ENCODE assay signal across 21 cellular contexts in genomic region chr6:122025104-122025503, GRCh38.
A peak's percentile ranks its signal among the peaks of the same experiment; 100 is the strongest.
DNase-seq lines count a peak whose midpoint lies in the region; ATAC-seq, FAIRE-seq and TF ChIP-seq lines count a peak whose summit lies in the region.
"Had no signal": no experiment of that assay in that cellular context is flagged by ENCODE, and none has a peak within 500 bp of the region (broad histone marks: within the 10 kb centered on the region; RNA-seq: fewer than 3 reads in every experiment).

No MANE protein-coding gene starts in this region.

- H3K4me3 ChIP-seq in mammary epithelial cell (replicated peaks in 1 of 3; ENCODE audit: insufficient read depth in 1 of 3, low read depth in 2 of 3, low read length in 3 of 3), result no peak overlapping the region
- H3K4me3 ChIP-seq in breast epithelium, result no peak overlapping the region
- H3K4me3 ChIP-seq in bronchial epithelial cell (ENCODE audit: low read depth, low read length), result no peak overlapping the region
- H3K4me3 ChIP-seq in smooth muscle cell, result no peak overlapping the region
- H3K4me3 ChIP-seq in upper lobe of right lung, result no peak overlapping the region
- H3K4me3 ChIP-seq: BLaER1, GM23248 had no signal

- DNase-seq in mammary epithelial cell, result peak; percentile 79
- DNase-seq in breast epithelium (ENCODE audit: low spot score in 2 of 2), result no peak
- DNase-seq in bronchial epithelial cell (ENCODE audit: low read depth), result peak; percentile 55
- peak; percentile 80 to 93 for DNase-seq in foreskin keratinocyte
- no peak for DNase-seq in smooth muscle cell (lab: John Stamatoyannopoulos, UW; ENCODE audit: unreplicated experiment)
- no peak for DNase-seq in NCI-H1092 treated with DMSO at 0.1 percent for 48 hours (lab: John Stamatoyannopoulos, UW)
- DNase-seq in upper lobe of right lung, result no peak
- DNase-seq: Caco-2; CD4-positive, CD25-positive, alpha-beta regulatory T cell; CD8-positive, alpha-beta T cell; DMS153; GF-D8; GM23248; H7; HCEC 1CT had no signal

- H3K27ac ChIP-seq in mammary epithelial cell (ENCODE audit: insufficient read depth, low read depth, low read length) (no peak overlapping the region), breast epithelium (no peak overlapping the region), foreskin keratinocyte (no peak overlapping the region), smooth muscle cell (ENCODE audit: low read depth) (no peak overlapping the region), upper lobe of right lung (no peak overlapping the region)
- H3K27ac ChIP-seq: 22Rv1, BLaER1, C4-2B, GM23248 had no signal

- ATAC-seq in foreskin keratinocyte, result peak; percentile 78
- ATAC-seq in GM21825 (IDR thresholded peaks at IDR 0.05; ENCODE audit: unreplicated experiment), result no peak
- no peak for ATAC-seq in upper lobe of right lung
- ATAC-seq: CD8-positive, alpha-beta T cell had no signal

- H3K9ac ChIP-seq in mammary epithelial cell (ENCODE audit: insufficient read depth, low read length), result no peak overlapping the region
- H3K9ac ChIP-seq in smooth muscle cell (ENCODE audit: low read depth), result no peak overlapping the region
- H3K9ac ChIP-seq: BLaER1, GM23248 had no signal

- peak overlapping the region; percentile 9 for H2AFZ ChIP-seq in mammary epithelial cell (ENCODE audit: low read depth, low read length)
- peak overlapping the region; percentile 19 for H2AFZ ChIP-seq in smooth muscle cell (ENCODE audit: low read depth)
- H2AFZ ChIP-seq: GM23248 had no signal

- peak overlapping the region; percentile 41 for H3K4me2 ChIP-seq in mammary epithelial cell (ENCODE audit: insufficient read depth, low read depth, low read length)
- no peak overlapping the region for H3K4me2 ChIP-seq in smooth muscle cell
- H3K4me2 ChIP-seq: BLaER1 had no signal

- H3K79me2 ChIP-seq in mammary epithelial cell (ENCODE audit: insufficient read depth, low read length) (no peaks in the 10 kb centered on the region), smooth muscle cell (ENCODE audit: low read depth) (no peaks in the 10 kb centered on the region)

- dilution Hi-C loops in mammary epithelial cell (cut with HindIII; ENCODE audit: low sequenced_read_pairs), result loop anchor here (25.0 kb wide), 1 partner anchor 588 kb away; the partner anchor contains the start of gene GJA1

- 0% methylated on average over 1 of the region's 1 CpG for WGBS in mammary epithelial cell (ENCODE audit: low coverage, missing lambda C conversion rate)
- 89% methylated on average over 1 of the region's 1 CpG for WGBS in smooth muscle cell (ENCODE audit: low lambda C conversion rate)

- CTCF ChIA-PET in mammary epithelial cell (lab: Charles Lee; ENCODE audit: low non-redundant PET), result no interaction called here

- TF ChIP-seq POLR2A in breast epithelium (IDR thresholded peaks at IDR 0.05), result no peak

- no peaks in the 10 kb centered on the region for H3K27me3 ChIP-seq in mammary epithelial cell (ENCODE audit: insufficient read depth, low read length)
- no peaks in the 10 kb centered on the region for H3K27me3 ChIP-seq in breast epithelium
- H3K27me3 ChIP-seq in bronchial epithelial cell (ENCODE audit: control insufficient read depth, insufficient read depth, low read length), result no peaks in the 10 kb centered on the region
- H3K27me3 ChIP-seq in foreskin keratinocyte, result no peaks in the 10 kb centered on the region
- no peaks in the 10 kb centered on the region for H3K27me3 ChIP-seq in smooth muscle cell (ENCODE audit: low read depth)
- H3K27me3 ChIP-seq in upper lobe of right lung, result no peaks in the 10 kb centered on the region
- H3K27me3 ChIP-seq: BLaER1 had no signal

- peaks cover 20% of the 10 kb centered on the region for H3K4me1 ChIP-seq in mammary epithelial cell (ENCODE audit: insufficient read depth, low read length)
- no peaks in the 10 kb centered on the region for H3K4me1 ChIP-seq in breast epithelium
- H3K4me1 ChIP-seq in foreskin keratinocyte, result peaks cover 20% of the 10 kb centered on the region
- peaks cover 13% of the 10 kb centered on the region for H3K4me1 ChIP-seq in smooth muscle cell (ENCODE audit: low read depth)
- H3K4me1 ChIP-seq in upper lobe of right lung, result no peaks in the 10 kb centered on the region
- H3K4me1 ChIP-seq: BLaER1 had no signal

- BruUV-seq in mammary epithelial cell (replicated peaks; lab: Mats Ljungman, UMichigan), result no TSS peak

- TF ChIP-seq CTCF in mammary epithelial cell (conservative IDR thresholded peaks at IDR 0.05 in 1 of 2, IDR thresholded peaks at IDR 0.05 in 1 of 2; ENCODE audit: extremely low read depth in 1 of 2, insufficient read depth in 1 of 2, low read depth in 1 of 2, low read length in 2 of 2) (no peak), breast epithelium (IDR thresholded peaks at IDR 0.05) (no peak), bronchial epithelial cell (IDR thresholded peaks at IDR 0.05; ENCODE audit: insufficient read depth, low read length, severe bottlenecking) (no peak), foreskin keratinocyte (conservative IDR thresholded peaks at IDR 0.05) (no peak), smooth muscle cell (IDR thresholded peaks at IDR 0.05; ENCODE audit: borderline replicate concordance, insufficient read depth, poor library complexity, severe bottlenecking) (no peak), upper lobe of right lung (IDR thresholded peaks at IDR 0.05) (no peak)

- no peak for FAIRE-seq in bronchial epithelial cell (lab: Jason Lieb, UNC)
- FAIRE-seq: GM12891, H1 had no signal

- in situ Hi-C loops in mammary epithelial cell (cut with MboI; ENCODE audit: low sequenced_read_pairs in 2 of 2), result loop anchor here (10.0 to 25.0 kb wide), 2 partner anchors 163 to 600 kb away; no protein-coding TSS in a partner anchor

- intact Hi-C loops in mammary epithelial cell (cut with micrococcal nuclease), result loop anchor here (2.0 to 5.0 kb wide), 2 partner anchors 73 to 128 kb away; no protein-coding TSS in a partner anchor
- intact Hi-C loops in breast epithelium (cut with DNase I; ENCODE audit: low total_unique reads), result loop anchor here (5.0 kb wide), 1 partner anchor 262 kb away; no protein-coding TSS in a partner anchor
- intact Hi-C loops in upper lobe of right lung (cut with DNase I), result no loop called here

- H3K9me3 ChIP-seq in mammary epithelial cell (replicated peaks; ENCODE audit: insufficient read depth, low read length) (no peaks in the 10 kb centered on the region), breast epithelium (no peaks in the 10 kb centered on the region), smooth muscle cell (replicated peaks; ENCODE audit: low read depth) (no peaks in the 10 kb centered on the region), upper lobe of right lung (no peaks in the 10 kb centered on the region)
- H3K9me3 ChIP-seq: BLaER1, Caco-2 had no signal

- H3K36me3 ChIP-seq in mammary epithelial cell (ENCODE audit: insufficient read depth, low read length) (no peaks in the 10 kb centered on the region), breast epithelium (no peaks in the 10 kb centered on the region), bronchial epithelial cell (ENCODE audit: control insufficient read depth, insufficient read depth, low read length) (no peaks in the 10 kb centered on the region), smooth muscle cell (ENCODE audit: low read depth) (no peaks in the 10 kb centered on the region), upper lobe of right lung (no peaks in the 10 kb centered on the region)
- H3K36me3 ChIP-seq: BLaER1 had no signal

- H3F3A ChIP-seq in smooth muscle cell (ENCODE audit: low read depth), result no peaks in the 10 kb centered on the region

- H4K20me1 ChIP-seq in mammary epithelial cell (ENCODE audit: insufficient read depth, low read length) (no peaks in the 10 kb centered on the region), smooth muscle cell (ENCODE audit: low read depth) (no peaks in the 10 kb centered on the region)
- H4K20me1 ChIP-seq: BLaER1 had no signal

Comparison
In these comparisons a context has a peak if more than half of its experiments do, and no peak if none do; other contexts are left out.
1. DNase-seq: peak in mammary epithelial cell (single experiment), bronchial epithelial cell (single experiment) and foreskin keratinocyte (2 of 2); none in breast epithelium (0 of 2), smooth muscle cell (single experiment), NCI-H1092 treated with DMSO at 0.1 percent for 48 hours (single experiment) and upper lobe of right lung (single experiment).